In genomic region chr10:105857284-105858264, GRCh38 we compare ENCODE assay signal across 34 cellular contexts.
"Had no signal": no experiment of that assay in that cellular context is flagged by ENCODE, and none has a peak within 500 bp of the region (broad histone marks: within the 10 kb centered on the region; RNA-seq: fewer than 3 reads in every experiment).

No MANE protein-coding gene starts in this region.

- DNase-seq: activated B cell treated with CpG ODN at 0.5 μM for 24 hours; activated CD4-positive, alpha-beta memory T cell treated with anti-CD3 and anti-CD28 coated beads for 36 hours; activated CD4-positive, alpha-beta T cell treated with anti-CD3 and anti-CD28 coated beads for 4 hours; activated CD4-positive, alpha-beta T cell treated with anti-CD3 and anti-CD28 coated beads, Interleukin-2, amount 50 U/mL, for 1 hour; activated CD4-positive, CD25-positive, alpha-beta regulatory T cell treated with anti-CD3 and anti-CD28 coated beads, Interleukin-2, amount 50 U/mL, for 72 hours; activated CD8-positive, alpha-beta memory T cell treated with anti-CD3 and anti-CD28 coated beads, Interleukin-2, amount 50 U/mL, for 4 hours; activated gamma-delta T cell treated with Interleukin-2 at 50 U/mL for 16 hours; activated naive CD4-positive, alpha-beta T cell treated with anti-CD3 and anti-CD28 coated beads for 36 hours; activated naive CD8-positive, alpha-beta T cell treated with anti-CD3 and anti-CD28 coated beads, Interleukin-2, amount 50 U/mL, for 24 hours; activated T-cell treated with anti-CD3 and anti-CD28 coated beads for 4 hours; activated T-cell treated with anti-CD3 and anti-CD28 coated beads, Interleukin-2, amount 50 U/mL, for 4 hours; amniotic stem cell; aorta; brain microvascular endothelial cell; central memory CD4-positive, alpha-beta T cell; Karpas-422; KBM-7; NCI-H1105; NCI-H1436; NCI-H1694; NCI-H1930; NCI-H510A; NCI-H526; NCI-H774; SHP77; SJCRH30; T-helper 1 cell; T-helper 2 cell; T-helper 9 cell had no signal

- H3K4me1 ChIP-seq: SJCRH30 had no signal

- H3K9me3 ChIP-seq: SJCRH30 had no signal

- H3K36me3 Mint-ChIP-seq: activated CD4-positive, alpha-beta memory T cell treated with anti-CD3 and anti-CD28 coated beads for 36 hours; activated naive CD8-positive, alpha-beta T cell had no signal

- H3K27ac Mint-ChIP-seq: activated B cell treated with CpG ODN at 0.5 μM for 24 hours; activated CD4-positive, alpha-beta memory T cell treated with anti-CD3 and anti-CD28 coated beads for 36 hours; activated naive CD4-positive, alpha-beta T cell treated with anti-CD3 and anti-CD28 coated beads for 36 hours; activated naive CD8-positive, alpha-beta T cell; activated naive CD8-positive, alpha-beta T cell treated with anti-CD3 and anti-CD28 coated beads, Interleukin-2, amount 50 U/mL, for 24 hours; activated T-helper 1 cell treated with anti-CD3 and anti-CD28 coated beads, Interleukin-12 subunit alpha, Interleukin-12 subunit beta, Interleukin-2, Interleukin-4 antibody, amounts not matched to agents 30 ng/mL and 10 ng/mL and 1 ng/mL, durations not matched to agents 14 hours and 24 hours and 36 hours had no signal

- H3K4me3 ChIP-seq: SJCRH30 had no signal

- ATAC-seq: activated naive CD8-positive, alpha-beta T cell treated with anti-CD3 and anti-CD28 coated beads, Interleukin-2, amount 50 U/mL, for 24 hours; activated T-cell treated with anti-CD3 and anti-CD28 coated beads, Interleukin-2, amount 50 U/mL, for 4 hours; Panc1; SK-N-SH treated with all-trans-retinoic acid at 6 μM for 48 hours had no signal

- H3K9me3 Mint-ChIP-seq: activated B cell treated with CpG ODN at 0.5 μM for 24 hours; activated naive CD4-positive, alpha-beta T cell treated with anti-CD3 and anti-CD28 coated beads for 36 hours; activated naive CD8-positive, alpha-beta T cell treated with anti-CD3 and anti-CD28 coated beads, Interleukin-2, amount 50 U/mL, for 24 hours; activated T-cell treated with anti-CD3 and anti-CD28 coated beads, Interleukin-2, amount 50 U/mL, for 4 hours; activated T-helper 1 cell treated with anti-CD3 and anti-CD28 coated beads, Interleukin-12 subunit alpha, Interleukin-12 subunit beta, Interleukin-2, Interleukin-4 antibody, amounts not matched to agents 30 ng/mL and 10 ng/mL and 1 ng/mL, durations not matched to agents 14 hours and 24 hours and 36 hours had no signal

- H3K27me3 ChIP-seq: brain microvascular endothelial cell, SJCRH30 had no signal

- H3K4me1 Mint-ChIP-seq: activated B cell treated with CpG ODN at 0.5 μM for 24 hours had no signal

- H3K4me3 Mint-ChIP-seq: activated B cell treated with CpG ODN at 0.5 μM for 24 hours; activated CD4-positive, alpha-beta memory T cell treated with anti-CD3 and anti-CD28 coated beads for 36 hours; activated naive CD4-positive, alpha-beta T cell treated with anti-CD3 and anti-CD28 coated beads for 36 hours; activated naive CD8-positive, alpha-beta T cell; activated naive CD8-positive, alpha-beta T cell treated with anti-CD3 and anti-CD28 coated beads, Interleukin-2, amount 50 U/mL, for 24 hours; activated T-cell treated with anti-CD3 and anti-CD28 coated beads, Interleukin-2, amount 50 U/mL, for 4 hours; activated T-helper 1 cell treated with anti-CD3 and anti-CD28 coated beads, Interleukin-12 subunit alpha, Interleukin-12 subunit beta, Interleukin-2, Interleukin-4 antibody, amounts not matched to agents 30 ng/mL and 10 ng/mL and 1 ng/mL, durations not matched to agents 14 hours and 24 hours and 36 hours had no signal

- H3K27me3 Mint-ChIP-seq: activated B cell treated with CpG ODN at 0.5 μM for 24 hours; activated CD4-positive, alpha-beta memory T cell treated with anti-CD3 and anti-CD28 coated beads for 36 hours; activated naive CD8-positive, alpha-beta T cell had no signal

- H3K36me3 ChIP-seq: brain microvascular endothelial cell, SJCRH30 had no signal

- H3K27ac ChIP-seq: brain microvascular endothelial cell, SJCRH30, VCaP had no signal
